Comparison of ENCODE assay signal across 8 cellular contexts in genomic region chr12:107091989-107092641, GRCh38. TPM values are rescaled to one million over a fixed set of nuclear protein-coding genes. Genes with fewer than 3 reads are reported as not detected.
DNase-seq lines count a peak whose midpoint lies in the region; ATAC-seq and TF ChIP-seq lines count a peak whose summit lies in the region.

No MANE protein-coding gene starts in this region.

- TF ChIP-seq RAD21 in SK-N-SH (IDR thresholded peaks at IDR 0.05; ENCODE audit: low read length), result peak; percentile 64

- H3K79me2 ChIP-seq in ACC112 (ENCODE audit: control insufficient read depth, insufficient read depth, low read length, unreplicated experiment) (peaks cover 28% of the 10 kb centered on the region), SK-N-SH (ENCODE audit: insufficient read depth) (peaks cover 37% of the 10 kb centered on the region)

- POLR2A ChIA-PET in SK-N-SH (lab: Yijun Ruan, JAX), result no interaction called here

- H3K27ac ChIP-seq in ACC112 (ENCODE audit: low read depth, low read length) (peak overlapping the region; percentile 83), SK-N-SH (ENCODE audit: low read depth in 2 of 2, low read length in 1 of 2) (peak overlapping the region; percentile 65 to 96), lower lobe of right lung (peak overlapping the region; percentile 94), thoracic aorta (peak overlapping the region; percentile 91 to 97)
- peak overlapping the region; percentile 99 for H3K27ac ChIP-seq in effector memory CD4-positive, alpha-beta T cell (ENCODE audit: insufficient read depth, low read length, poor library complexity, severe bottlenecking)

- H3K36me3 ChIP-seq in ACC112 (ENCODE audit: insufficient read depth, low read length) (no peaks in the 10 kb centered on the region), SK-N-SH (replicated peaks in 1 of 2; ENCODE audit: control insufficient read depth in 1 of 2, insufficient read depth in 2 of 2, low read length in 1 of 2) (no peaks in the 10 kb centered on the region), lower lobe of right lung (no peaks in the 10 kb centered on the region), thoracic aorta (no peaks in the 10 kb centered on the region)
- no peaks in the 10 kb centered on the region for H3K36me3 ChIP-seq in effector memory CD4-positive, alpha-beta T cell (ENCODE audit: control insufficient read depth, insufficient read depth, low read length)

- no peak for TF ChIP-seq EP300 in SK-N-SH (IDR thresholded peaks at IDR 0.05; ENCODE audit: borderline replicate concordance in 1 of 2, low read depth in 1 of 2, low read length in 1 of 2)

- intact Hi-C loops in lower lobe of right lung (cut with DNase I), result no loop called here

- H3K4me1 ChIP-seq in ACC112 (ENCODE audit: control insufficient read depth, insufficient read depth, low read length, unreplicated experiment) (peaks cover 18% of the 10 kb centered on the region), SK-N-SH (ENCODE audit: control insufficient read depth in 1 of 2, insufficient read depth in 2 of 2, low read depth in 1 of 2, low read length in 1 of 2) (peaks cover 0 to 15% of the 10 kb centered on the region in 2 experiments; a peak in 2 of 4 replicates), lower lobe of right lung (peaks cover 32% of the 10 kb centered on the region), thoracic aorta (ENCODE audit: control insufficient read depth in 1 of 2, low read depth in 2 of 2) (peaks cover 9 to 22% of the 10 kb centered on the region in 2 donors)
- H3K4me1 ChIP-seq in effector memory CD4-positive, alpha-beta T cell (ENCODE audit: control insufficient read depth, insufficient read depth, low read length, poor library complexity, severe bottlenecking), result peaks cover 6% of the 10 kb centered on the region

- DNase-seq in GM04504 (ENCODE audit: low read depth) (peak; percentile 92), NCI-H1436 (lab: John Stamatoyannopoulos, UW) (peak; percentile 64), SK-N-SH (peak; percentile 57), lower lobe of right lung (no peak), thoracic aorta (ENCODE audit: low spot score) (no peak), T-helper 9 cell (no peak)
- DNase-seq in effector memory CD4-positive, alpha-beta T cell, result peak in 1 of 3 donors; percentile 24

- peaks cover 15% of the 10 kb centered on the region; the same call in 1 of the 2 replicates for H4K20me1 ChIP-seq in SK-N-SH (ENCODE audit: insufficient read depth)

- H2AFZ ChIP-seq in ACC112 (ENCODE audit: low read length, unreplicated experiment) (peak overlapping the region; percentile 5), SK-N-SH (ENCODE audit: low read depth) (peak overlapping the region; percentile 89; the same call in 1 of the 2 replicates)

- no peaks in the 10 kb centered on the region for H3K9me2 ChIP-seq in SK-N-SH

- peak; percentile 41 to 46 for ATAC-seq in lower lobe of right lung
- ATAC-seq in thoracic aorta (ENCODE audit: insufficient number of reproducible peaks, low FRiP score, low read depth), result peak; percentile 39

- 0% methylated on average over 6 of the region's 6 CpGs for WGBS in SK-N-SH (ENCODE audit: low lambda C conversion rate)

- peak overlapping the region; percentile 95 for H3K4me3 ChIP-seq in ACC112 (ENCODE audit: low read depth, low read length)
- peak overlapping the region; percentile 80 to 87 for H3K4me3 ChIP-seq in SK-N-SH (ENCODE audit: low read depth in 2 of 2, low read length in 1 of 2)
- H3K4me3 ChIP-seq in effector memory CD4-positive, alpha-beta T cell (ENCODE audit: insufficient read depth, low read depth, low read length, poor library complexity, severe bottlenecking), result peak overlapping the region; percentile 87
- peak overlapping the region; percentile 67 for H3K4me3 ChIP-seq in lower lobe of right lung
- peak overlapping the region; percentile 80 for H3K4me3 ChIP-seq in thoracic aorta

- H3K4me2 ChIP-seq in SK-N-SH, result peak overlapping the region; percentile 97

- no peaks in the 10 kb centered on the region for H3K9me3 ChIP-seq in SK-N-SH
- no peaks in the 10 kb centered on the region for H3K9me3 ChIP-seq in effector memory CD4-positive, alpha-beta T cell (ENCODE audit: control insufficient read depth, low read length)
- H3K9me3 ChIP-seq in lower lobe of right lung, result no peaks in the 10 kb centered on the region
- H3K9me3 ChIP-seq in thoracic aorta, result no peaks in the 10 kb centered on the region

- H3K27me3 ChIP-seq in ACC112 (ENCODE audit: insufficient read depth, low read length) (no peaks in the 10 kb centered on the region), SK-N-SH (ENCODE audit: insufficient read depth) (no peaks in the 10 kb centered on the region), lower lobe of right lung (ENCODE audit: low read depth) (no peaks in the 10 kb centered on the region), thoracic aorta (replicated peaks; ENCODE audit: insufficient read depth) (no peaks in the 10 kb centered on the region)
- no peaks in the 10 kb centered on the region for H3K27me3 ChIP-seq in effector memory CD4-positive, alpha-beta T cell (replicated peaks; ENCODE audit: control insufficient read depth, insufficient read depth, low read length, poor library complexity, severe bottlenecking)

- H3K9ac ChIP-seq in SK-N-SH, result peak overlapping the region; percentile 93

- CTCF ChIA-PET in SK-N-SH (lab: Yijun Ruan, JAX), result interaction anchor here (0.6 to 6.0 kb wide), 39 partner anchors 9 to 574 kb away, joined by 3 to 46 read pairs (median 3); partner anchors contain the start of genes MTERF2 and TMEM263

- TF ChIP-seq CTCF in SK-N-SH (IDR thresholded peaks at IDR 0.05) (peak; percentile 90), lower lobe of right lung (IDR thresholded peaks at IDR 0.05) (peak; percentile 72), thoracic aorta (IDR thresholded peaks at IDR 0.05) (peak; percentile 78)

- peaks cover 13% of the 10 kb centered on the region for H3F3A ChIP-seq in SK-N-SH (replicated peaks; ENCODE audit: insufficient read depth)

TF ChIP-seq in SK-N-SH, 30 proteins besides CTCF, POLR2A, EP300 and RAD21:
- no peak for TF ChIP-seq JUND (IDR thresholded peaks at IDR 0.05)
- TF ChIP-seq MAX (IDR thresholded peaks at IDR 0.05; ENCODE audit: low read depth), result peak; percentile 26; the same call in 1 of the 2 replicates
- TF ChIP-seq RCOR1 (IDR thresholded peaks at IDR 0.05; ENCODE audit: low read length), result peak; percentile 15; the same call in 1 of the 2 replicates
- peak; percentile 28; the same call in 1 of the 2 replicates for TF ChIP-seq TCF12 (IDR thresholded peaks at IDR 0.05)
- no peak for TF ChIP-seq POLR2AphosphoS5 (IDR thresholded peaks at IDR 0.05; ENCODE audit: low read depth, low read length)
- no peak for TF ChIP-seq GABPA (IDR thresholded peaks at IDR 0.05; ENCODE audit: low read depth)
- no peak for TF ChIP-seq NFIC (IDR thresholded peaks at IDR 0.05; ENCODE audit: borderline replicate concordance)
- TF ChIP-seq MXI1 (IDR thresholded peaks at IDR 0.05; ENCODE audit: low read depth, low read length), result peak; percentile 78
- no peak for TF ChIP-seq USF2 (IDR thresholded peaks at IDR 0.05; ENCODE audit: borderline replicate concordance, low read depth, low read length)
- TF ChIP-seq SMC3 (IDR thresholded peaks at IDR 0.05; ENCODE audit: low read depth, low read length), result peak; percentile 57
- TF ChIP-seq TAF1 (IDR thresholded peaks at IDR 0.05; ENCODE audit: borderline replicate concordance, low read depth, low read length), result peak; percentile 51; the same call in 1 of the 2 replicates

RNA-seq across cellular contexts. Expression of gene CRY1, which starts 1.2 kb away (rescaled TPM):
- polyA plus RNA-seq in SK-N-SH (2012; rRNA removed), result 4.9 and 6.7 TPM in 2 replicates
- 6.2 and 7.2 TPM in 2 replicates for polyA plus RNA-seq in SK-N-SH (2012; cell fraction: cytosol; rRNA removed)
- polyA plus RNA-seq in SK-N-SH (2012; cell fraction: nucleus; rRNA removed), result 6.9 and 9.4 TPM in 2 replicates
- total RNA-seq in lower lobe of right lung (18.8 TPM), thoracic aorta (10 to 100 TPM; 24.8 to 40.6 TPM)

Comparison
In these comparisons a context has a peak if more than half of its experiments do, and no peak if none do; other contexts are left out.
1. DNase-seq: peak in GM04504 (single experiment), NCI-H1436 (single experiment) and SK-N-SH (single experiment); none in lower lobe of right lung (single experiment), thoracic aorta (single experiment) and T-helper 9 cell (single experiment).
2. Peak in every context shown above with its lines, with median percentiles within 50 percentile points of each other: H3K27ac ChIP-seq, H3K4me3 ChIP-seq and CTCF ChIP-seq.